8 cellular contexts compared by ENCODE assay signal in genomic region chr11:76807206-76807875, GRCh38. TPM values are rescaled to one million over a fixed set of nuclear protein-coding genes. Genes with fewer than 3 reads are reported as not detected.
A peak's percentile ranks its signal among the peaks of the same experiment; 100 is the strongest.
DNase-seq lines count a peak whose midpoint lies in the region; ATAC-seq and TF ChIP-seq lines count a peak whose summit lies in the region.

No MANE protein-coding gene starts in this region.

- H3K27me3 ChIP-seq in PC-3 (ENCODE audit: low read length) (no peaks in the 10 kb centered on the region), esophagus squamous epithelium (no peaks in the 10 kb centered on the region)
- H3K27me3 ChIP-seq in naive thymus-derived CD4-positive, alpha-beta T cell (ENCODE audit: control insufficient read depth in 2 of 2, insufficient read depth in 2 of 2, low read length in 2 of 2): no peaks in the 10 kb centered on the region

- H3K36me3 ChIP-seq in PC-3 (ENCODE audit: low read depth, low read length): no peaks in the 10 kb centered on the region
- no peaks in the 10 kb centered on the region for H3K36me3 ChIP-seq in esophagus squamous epithelium
- no peaks in the 10 kb centered on the region for H3K36me3 ChIP-seq in naive thymus-derived CD4-positive, alpha-beta T cell (ENCODE audit: control insufficient read depth in 2 of 3, insufficient read depth in 3 of 3, low read length in 3 of 3)

- H3K4me1 ChIP-seq in PC-3 (ENCODE audit: insufficient read depth, low read length): no peaks in the 10 kb centered on the region
- H3K4me1 ChIP-seq in esophagus squamous epithelium: peaks cover 17 to 64% (median 33%) of the 10 kb centered on the region in 3 donors
- peaks cover 0 to 10% of the 10 kb centered on the region in 2 donors for H3K4me1 ChIP-seq in naive thymus-derived CD4-positive, alpha-beta T cell (ENCODE audit: control insufficient read depth in 2 of 2, insufficient read depth in 2 of 2, low read length in 2 of 2)

- H3K4me3 ChIP-seq in PC-3 (ENCODE audit: low read length) (0 out of 2 replicates have a peak overlapping the region, but pooled peaks have one; percentile 25), esophagus squamous epithelium (peak overlapping the region in 1 of 4 donors; percentile 40)
- H3K4me3 ChIP-seq in naive thymus-derived CD4-positive, alpha-beta T cell (ENCODE audit: low read length): no peak overlapping the region

- H3K36me3 Mint-ChIP-seq in naive thymus-derived CD4-positive, alpha-beta T cell: peaks cover 0 to 3% (median 0%) of the 10 kb centered on the region in 5 donors

- H3K27ac Mint-ChIP-seq in naive thymus-derived CD4-positive, alpha-beta T cell: peak overlapping the region in 1 of 9 donors; percentile 69

- H3K9me3 Mint-ChIP-seq in naive thymus-derived CD4-positive, alpha-beta T cell: peaks cover 0 to 2% (median 0%) of the 10 kb centered on the region in 11 donors

- H3K4me1 Mint-ChIP-seq in naive thymus-derived CD4-positive, alpha-beta T cell: peaks cover 5 to 52% (median 29%) of the 10 kb centered on the region in 7 donors

- peak overlapping the region; percentile 80 for H2AFZ ChIP-seq in PC-3 (ENCODE audit: low read length)

- WGBS in esophagus squamous epithelium, 2 donors: 4 to 6% methylated on average over 17 of the region's 19 CpGs

- TF ChIP-seq POLR2A in esophagus squamous epithelium (IDR thresholded peaks at IDR 0.05): no peak

- H3K27me3 Mint-ChIP-seq in naive thymus-derived CD4-positive, alpha-beta T cell: peaks cover 6 to 35% (median 15%) of the 10 kb centered on the region in 5 donors

- DNase-seq in DMS153 (lab: John Stamatoyannopoulos, UW) (peak; percentile 17), HT1080 (ENCODE audit: low read depth) (peak; percentile 80), PC-3 (peak; percentile 88), activated T-cell treated with anti-CD3 and anti-CD28 coated beads for 24 hours (ENCODE audit: low read depth) (peak; percentile 61), esophagus squamous epithelium (lab: John Stamatoyannopoulos, UW) (no peak)
- DNase-seq in naive thymus-derived CD4-positive, alpha-beta T cell: peak; percentile 25 to 69 (median 49)
- peak; percentile 88 for DNase-seq in stimulated activated naive CD8-positive, alpha-beta T cell treated with anti-CD3 and anti-CD28 coated beads, Interleukin-15, Interleukin-2, amounts not matched to agents 100 U/mL and 50 U/mL, for 24 hours

- no peak overlapping the region for H3K27ac ChIP-seq in PC-3 (ENCODE audit: low read length)
- peak overlapping the region in 3 of 4 donors; percentile 20 to 56 (median 33) for H3K27ac ChIP-seq in esophagus squamous epithelium
- no peak overlapping the region for H3K27ac ChIP-seq in naive thymus-derived CD4-positive, alpha-beta T cell (ENCODE audit: low read depth, low read length)

- no peaks in the 10 kb centered on the region for H3K9me2 ChIP-seq in PC-3 (replicated peaks; ENCODE audit: low read length)

- CTCF ChIA-PET in PC-3 (lab: Charles Lee): interaction anchor here (0.7 to 2.9 kb wide), 3 partner anchors 111 to 112 kb away, joined by 3 to 38 read pairs (median 3); no protein-coding TSS in a partner anchor
- CTCF ChIA-PET in naive thymus-derived CD4-positive, alpha-beta T cell (lab: Charles Lee): interaction anchor here (0.6 to 2.6 kb wide), 2 partner anchors 25 to 113 kb away, joined by 3 to 18 read pairs; no protein-coding TSS in a partner anchor

- no peaks in the 10 kb centered on the region for H4K20me1 ChIP-seq in PC-3 (ENCODE audit: low read length)

- no peaks in the 10 kb centered on the region for H3F3A ChIP-seq in PC-3 (ENCODE audit: low read length, unreplicated experiment)

- POLR2A ChIA-PET in PC-3 (lab: Charles Lee; ENCODE audit: unreplicated experiment): no interaction called here
- POLR2A ChIA-PET in naive thymus-derived CD4-positive, alpha-beta T cell (lab: Charles Lee): no interaction called here

- peak overlapping the region in 5 of 10 donors; percentile 9 to 48 (median 25) for H3K4me3 Mint-ChIP-seq in naive thymus-derived CD4-positive, alpha-beta T cell

- no peaks in the 10 kb centered on the region for H3K9me3 ChIP-seq in PC-3 (ENCODE audit: low read length)
- H3K9me3 ChIP-seq in esophagus squamous epithelium: no peaks in the 10 kb centered on the region
- H3K9me3 ChIP-seq in naive thymus-derived CD4-positive, alpha-beta T cell (ENCODE audit: control insufficient read depth in 2 of 3, low read length in 3 of 3): no peaks in the 10 kb centered on the region

- TF ChIP-seq CTCF in PC-3 (conservative IDR thresholded peaks at IDR 0.05; ENCODE audit: low read depth, low read length) (peak; percentile 92), esophagus squamous epithelium (IDR thresholded peaks at IDR 0.05) (peak; percentile 67 to 86 (median 74))

- ATAC-seq in PC-3 (peak; percentile 91), GM18907 (IDR thresholded peaks at IDR 0.05; ENCODE audit: unreplicated experiment) (no peak)
- peak; percentile 76 for ATAC-seq in naive thymus-derived CD4-positive, alpha-beta T cell
- peak; percentile 55 for ATAC-seq in stimulated activated naive CD8-positive, alpha-beta T cell treated with anti-CD3 and anti-CD28 coated beads, Interleukin-15, Interleukin-2, amounts not matched to agents 100 U/mL and 50 U/mL, for 24 hours

- no peaks in the 10 kb centered on the region for H3K79me2 ChIP-seq in PC-3 (ENCODE audit: low read length)

- no peak overlapping the region for H3K9ac ChIP-seq in PC-3 (ENCODE audit: low read length)

- no TSS peak for BruUV-seq in PC-3 (replicated peaks; lab: Mats Ljungman, UMichigan)

- H3K4me2 ChIP-seq in PC-3 (ENCODE audit: low read length): peak overlapping the region; percentile 56

- intact Hi-C loops in PC-3 (cut with micrococcal nuclease): loop anchor here (1.0 to 10.0 kb wide), 2 partner anchors 112 to 307 kb away; no protein-coding TSS in a partner anchor
- intact Hi-C loops in esophagus squamous epithelium (cut with DNase I): loop anchor here (5.0 kb wide), 1 partner anchor 110 kb away; no protein-coding TSS in a partner anchor
- intact Hi-C loops in naive thymus-derived CD4-positive, alpha-beta T cell (cut with micrococcal nuclease): loop anchor here in 1 of 2 donors (1.0 to 2.0 kb wide), 2 partner anchors 53 to 112 kb away; partner anchors contain the start of gene ACER3

RNA-seq across cellular contexts. Expression of gene TSKU, which starts 24.2 kb away (rescaled TPM):
- 21.9 and 33.8 TPM in 2 replicates for total RNA-seq in HT1080 (2014; rRNA removed; shearing (Covaris generic))
- 44.3 and 51.3 TPM in 2 replicates for polyA plus RNA-seq in HT1080 (2015; cell fraction: cytosol; rRNA removed)
- polyA plus RNA-seq in HT1080 (2015; cell fraction: nucleus; rRNA removed): 18.9 and 24.0 TPM in 2 replicates
- total RNA-seq in PC-3 (2014; rRNA removed): 32.1 and 39.2 TPM in 2 replicates
- 10 to 100 TPM; 51.4 to 95.9 (median 88.4) TPM for total RNA-seq in esophagus squamous epithelium
- 1 to 10 TPM in 1 of 5 experiments, under 1 TPM in 1, not detected in 3; 0.13 to 1.5 TPM for total RNA-seq in naive thymus-derived CD4-positive, alpha-beta T cell
- polyA plus RNA-seq in naive thymus-derived CD4-positive, alpha-beta T cell: not detected

RNA-seq across cellular contexts. Expression of gene ACER3, which starts 53.4 kb away (rescaled TPM):
- 13.3 and 15.0 TPM in 2 replicates for total RNA-seq in HT1080 (2014; rRNA removed; shearing (Covaris generic))
- polyA plus RNA-seq in HT1080 (2015; cell fraction: cytosol; rRNA removed): 8.3 and 12.3 TPM in 2 replicates
- polyA plus RNA-seq in HT1080 (2015; cell fraction: nucleus; rRNA removed): 8.7 and 11.4 TPM in 2 replicates
- total RNA-seq in PC-3 (2014; rRNA removed) (17.3 and 18.5 TPM in 2 replicates), esophagus squamous epithelium (10 to 100 TPM in 3 of 4 donors, 1 to 10 TPM in 1; 9.9 to 34.2 (median 23.3) TPM)
- total RNA-seq in naive thymus-derived CD4-positive, alpha-beta T cell: 10 to 100 TPM in 2 of 5 experiments, 1 to 10 TPM in 3; 4.7 to 15.2 (median 9.0) TPM
- 1 to 10 TPM; 6.0 to 9.7 TPM for polyA plus RNA-seq in naive thymus-derived CD4-positive, alpha-beta T cell

Comparison
In these comparisons a context has a peak if more than half of its experiments do, and no peak if none do; other contexts are left out.
1. H3K27ac ChIP-seq: peak in esophagus squamous epithelium (3 of 4); none in PC-3 (single experiment) and naive thymus-derived CD4-positive, alpha-beta T cell (single experiment).